ENCODE assay signal across 8 cellular contexts in the genomic region with DNA sequence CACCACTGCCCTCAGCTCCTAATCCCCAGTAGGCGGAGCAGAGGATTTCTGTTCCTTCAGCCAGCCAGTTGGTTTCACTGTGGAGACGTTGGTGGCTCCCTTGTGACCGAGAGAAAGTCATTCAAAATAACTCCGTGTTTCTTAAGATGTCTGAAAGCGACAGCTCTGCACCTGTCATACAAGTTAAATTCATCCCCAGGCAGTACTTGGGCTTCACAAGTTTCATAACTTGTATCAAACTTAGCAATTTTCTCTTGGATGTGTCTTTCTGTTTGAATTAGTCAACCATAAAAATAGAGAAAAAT. TPM values are rescaled to one million over a fixed set of nuclear protein-coding genes. Genes with fewer than 3 reads are reported as not detected.
DNase-seq lines count a peak whose midpoint lies in the region; ATAC-seq, FAIRE-seq and TF ChIP-seq lines count a peak whose summit lies in the region.

No MANE protein-coding gene starts in this region.

- TF ChIP-seq EP300 in H1 (IDR thresholded peaks at IDR 0.05; ENCODE audit: borderline replicate concordance in 1 of 2, low read depth in 2 of 2, low read length in 2 of 2), result no peak

- H3K4ac ChIP-seq in H1 (replicated peaks; ENCODE audit: insufficient read length, low read depth, low read length) (no peak overlapping the region), trophoblast cell (ENCODE audit: low read depth, low read length) (no peak overlapping the region)

- H3K4me2 ChIP-seq in H1 (ENCODE audit: insufficient read depth in 1 of 2, low read depth in 2 of 2, low read length in 2 of 2), result peak overlapping the region; percentile 77 to 97
- H3K4me2 ChIP-seq in trophoblast cell (ENCODE audit: low read length), result peak overlapping the region; percentile 61

- H3K79me1 ChIP-seq in H1 (ENCODE audit: low read depth, low read length) (no peaks in the 10 kb centered on the region), trophoblast cell (ENCODE audit: low read length) (peaks cover 4% of the 10 kb centered on the region)

- H2AFZ ChIP-seq in H1 (ENCODE audit: low read length) (peak overlapping the region; percentile 98), trophoblast cell (ENCODE audit: insufficient read depth, low read length, poor library complexity) (peak overlapping the region; percentile 43)

- H2BK15ac ChIP-seq in H1 (ENCODE audit: low read length), result peak overlapping the region; percentile 88; the same call in 1 of the 2 replicates

- peak; percentile 65 for ATAC-seq in GM19455 (IDR thresholded peaks at IDR 0.05; ENCODE audit: unreplicated experiment)
- ATAC-seq in HG03460 (IDR thresholded peaks at IDR 0.05; ENCODE audit: unreplicated experiment), result peak; percentile 29
- no peak for ATAC-seq in HG03521 (IDR thresholded peaks at IDR 0.05; ENCODE audit: unreplicated experiment)

- peak overlapping the region; percentile 47 for H3K4me3 ChIP-seq in AG10803 (ENCODE audit: low read length)
- H3K4me3 ChIP-seq in H1 (ENCODE audit: extremely low read depth in 1 of 4, insufficient read depth in 2 of 4, low read depth in 3 of 4, low read length in 4 of 4), result peak overlapping the region; percentile 44 to 78 (median 70)
- H3K4me3 ChIP-seq in trophoblast cell (ENCODE audit: low read depth, low read length), result no peak overlapping the region

- POLR2A ChIA-PET in H1 (lab: Charles Lee; ENCODE audit: partially characterized antibody), result interaction anchor here (1.0 to 2.2 kb wide), 4 partner anchors 15 to 207 kb away, joined by 4 to 10 read pairs (median 6); a partner anchor contains a TSS

- H4K12ac ChIP-seq in trophoblast cell (ENCODE audit: low read depth, low read length), result no peak overlapping the region

- no peak overlapping the region for H4K91ac ChIP-seq in H1 (replicated peaks; ENCODE audit: insufficient read length, low read length)
- no peak overlapping the region for H4K91ac ChIP-seq in trophoblast cell (ENCODE audit: low read depth, low read length)

- TF ChIP-seq CTCF in AG10803 (conservative IDR thresholded peaks at IDR 0.05; ENCODE audit: low read length), result peak; percentile 62
- no peak for TF ChIP-seq CTCF in H1 (IDR thresholded peaks at IDR 0.05; ENCODE audit: control extremely low read depth in 1 of 3, insufficient read depth in 1 of 3, low read depth in 1 of 3, low read length in 3 of 3)

- no peaks in the 10 kb centered on the region for H3K79me2 ChIP-seq in H1 (ENCODE audit: control insufficient read depth in 1 of 2, insufficient read depth in 2 of 2, low read length in 2 of 2)
- H3K79me2 ChIP-seq in trophoblast cell (ENCODE audit: control insufficient read depth, insufficient read depth, low read length, poor library complexity), result peaks cover 5% of the 10 kb centered on the region

- peak; percentile 65 for FAIRE-seq in H1 (lab: Jason Lieb, UNC)

- H3K9ac ChIP-seq in H1 (replicated peaks in 1 of 4; ENCODE audit: extremely low read depth in 1 of 4, low read depth in 3 of 4, low read length in 3 of 4) (peak overlapping the region in 2 of 4 experiments; percentile 48 to 51; a peak in 2 of 7 replicates), trophoblast cell (ENCODE audit: low read length) (no peak overlapping the region)

- H3K27me3 ChIP-seq in H1 (replicated peaks in 1 of 4; ENCODE audit: control insufficient read depth in 3 of 4, extremely low read depth in 1 of 4, insufficient read depth in 3 of 4, low read length in 3 of 4) (peaks cover 22 to 57% (median 40%) of the 10 kb centered on the region in 4 experiments), trophoblast cell (ENCODE audit: insufficient read depth, low read length) (no peaks in the 10 kb centered on the region)

- H2BK5ac ChIP-seq in H1 (ENCODE audit: low read depth, low read length), result no peak overlapping the region
- H2BK5ac ChIP-seq in trophoblast cell (ENCODE audit: low read depth, low read length, poor library complexity), result no peak overlapping the region

- H4K20me1 ChIP-seq in H1 (replicated peaks in 1 of 2; ENCODE audit: control insufficient read depth in 1 of 2, insufficient read depth in 2 of 2, low read length in 2 of 2), result peaks cover 0 to 13% of the 10 kb centered on the region in 2 experiments

- CTCF ChIA-PET in H1 (lab: Charles Lee; ENCODE audit: partially characterized antibody), result interaction anchor here (0.6 to 4.1 kb wide), 29 partner anchors 8 to 318 kb away, joined by 3 to 57 read pairs (median 7); a partner anchor contains a TSS

- no peak overlapping the region for H3K56ac ChIP-seq in H1 (replicated peaks; ENCODE audit: insufficient read length, low read depth, low read length)

- DNase-seq in AG10803 (ENCODE audit: low read depth) (no peak), H1 (ENCODE audit: low read depth in 1 of 2, low spot score in 2 of 2) (no peak), trophoblast cell (no peak), ecto neural progenitor cell (ENCODE audit: low spot score) (no peak)
- DNase-seq in stimulated activated naive CD4-positive, alpha-beta T cell (lab: John Stamatoyannopoulos, UW), result no peak

- H2AK5ac ChIP-seq in H1 (ENCODE audit: low read depth, low read length) (no peak overlapping the region), trophoblast cell (ENCODE audit: low read length) (no peak overlapping the region)

- H3K4me1 ChIP-seq in H1 (replicated peaks in 1 of 4; ENCODE audit: control insufficient read depth in 3 of 4, insufficient read depth in 4 of 4, low read length in 3 of 4), result peaks cover 3 to 11% (median 5%) of the 10 kb centered on the region in 4 experiments; a peak in 6 of 7 replicates
- peaks cover 4 to 12% of the 10 kb centered on the region in 2 experiments for H3K4me1 ChIP-seq in trophoblast cell (ENCODE audit: control insufficient read depth in 1 of 2, insufficient read depth in 2 of 2, low read length in 2 of 2)

- peaks cover 18% of the 10 kb centered on the region; the same call in 1 of the 2 replicates for H3K23me2 ChIP-seq in H1 (ENCODE audit: low read depth, low read length)

- H4K5ac ChIP-seq in H1 (ENCODE audit: insufficient read length, low read depth, low read length), result no peak overlapping the region

- H3K27ac ChIP-seq in H1 (ENCODE audit: low read depth, low read length) (no peak overlapping the region), trophoblast cell (ENCODE audit: low read depth, low read length) (no peak overlapping the region)

- TF ChIP-seq RAD21 in H1 (IDR thresholded peaks at IDR 0.05 in 1 of 2, conservative IDR thresholded peaks at IDR 0.05 in 1 of 2; ENCODE audit: low read depth in 2 of 2, low read length in 2 of 2), result no peak

- H4K8ac ChIP-seq in H1 (ENCODE audit: extremely low read depth, insufficient read depth, low read length), result no peak overlapping the region
- no peak overlapping the region for H4K8ac ChIP-seq in trophoblast cell (ENCODE audit: low read depth, low read length)

- H3K14ac ChIP-seq in H1 (ENCODE audit: insufficient read length) (no peak overlapping the region), trophoblast cell (ENCODE audit: low read length) (no peak overlapping the region)

- no peak for TF ChIP-seq POLR2A in H1 (IDR thresholded peaks at IDR 0.05; ENCODE audit: control extremely low read depth in 1 of 2, low read depth in 2 of 2, low read length in 2 of 2)

- H2BK120ac ChIP-seq in H1 (replicated peaks; ENCODE audit: low read depth, low read length), result peak overlapping the region; percentile 87
- no peak overlapping the region for H2BK120ac ChIP-seq in trophoblast cell (ENCODE audit: insufficient read depth, low read length, poor library complexity)

- no peaks in the 10 kb centered on the region for H3K9me3 ChIP-seq in H1 (ENCODE audit: insufficient read depth in 2 of 2, low read depth in 1 of 2, low read length in 1 of 2)
- H3K9me3 ChIP-seq in trophoblast cell (ENCODE audit: insufficient read depth, low read depth, low read length), result peaks cover 4% of the 10 kb centered on the region

- WGBS in H1 (ENCODE audit: extremely low coverage in 1 of 2, insufficient coverage in 1 of 2, insufficient read length in 1 of 2, insufficient replicate concordance in 2 of 2, low coverage in 1 of 2, low lambda C conversion rate in 2 of 2, missing lambda C conversion rate in 1 of 2), 2 experiments, result 6% methylated on average over 5 of the region's 5 CpGs; no CpG with 5 or more reads in 1 of the 2 experiments
- WGBS in trophoblast cell (ENCODE audit: extremely low coverage, insufficient coverage, insufficient read length), result no CpG with 5 or more reads among the region's 5 CpGs

- H3K18ac ChIP-seq in H1 (ENCODE audit: extremely low read depth, low read length), result no peak overlapping the region
- H3K18ac ChIP-seq in trophoblast cell (ENCODE audit: low read length), result no peak overlapping the region

- H2BK12ac ChIP-seq in H1 (ENCODE audit: low read depth, low read length), result no peak overlapping the region
- H2BK12ac ChIP-seq in trophoblast cell (ENCODE audit: low read length), result no peak overlapping the region

- H3K36me3 ChIP-seq in H1 (ENCODE audit: control insufficient read depth in 2 of 4, insufficient read depth in 4 of 4, low read length in 3 of 4), result no peaks in the 10 kb centered on the region; a peak in 1 of 8 replicates
- H3K36me3 ChIP-seq in trophoblast cell (ENCODE audit: control insufficient read depth in 1 of 2, insufficient read depth in 2 of 2, low read length in 2 of 2), result peaks cover 13% of the 10 kb centered on the region in 2 experiments

- no peak overlapping the region for H2BK20ac ChIP-seq in H1 (ENCODE audit: low read length)

- H3K23ac ChIP-seq in H1 (ENCODE audit: insufficient read length) (no peak overlapping the region), trophoblast cell (ENCODE audit: low read length) (no peak overlapping the region)

RNA-seq across cellular contexts. Expression of a gene that starts 0.4 kb away (rescaled TPM):
- total RNA-seq in H1 (2021; fragmentation: NEBNext Ultra II Directional; extraction: Animal tissue kit (Norgen Biotek cat#: 25700)), result 0.31 and 0.88 TPM in 2 replicates
- polyA plus RNA-seq in H1 (2011; rRNA removed), result 0.11 and 0.20 TPM in 2 replicates
- 0.06 TPM for polyA plus RNA-seq in H1 (2011; cell fraction: cytosol; rRNA removed)
- polyA plus RNA-seq in H1 (2011; cell fraction: nucleus; rRNA removed), result 0.07 TPM
- 0.10 to 0.80 TPM (median 0.17 TPM) in 4 replicates for polyA plus RNA-seq in H1 (2012, experiment 1 of 2)
- polyA plus RNA-seq in H1 (2012, experiment 2 of 2), result not detected
- polyA plus RNA-seq in H1 (2013, experiment 1 of 2), result 0.10 TPM
- polyA plus RNA-seq in H1 (2013, experiment 2 of 2), result 0.15 TPM
- not detected in 2 replicates for polyA minus RNA-seq in H1 (2011; rRNA and poly(A)+ RNA removed)
- not detected for polyA minus RNA-seq in H1 (2011; cell fraction: cytosol; rRNA and poly(A)+ RNA removed)
- polyA minus RNA-seq in H1 (2011; cell fraction: nucleus; rRNA and poly(A)+ RNA removed), result 2.1 TPM
- 43.3 and 45.4 TPM in 2 replicates for polyA plus RNA-seq in trophoblast cell (2013)

RNA-seq across cellular contexts. Expression of a gene that starts 14.9 kb away (rescaled TPM):
- total RNA-seq in H1 (2021; fragmentation: NEBNext Ultra II Directional; extraction: Animal tissue kit (Norgen Biotek cat#: 25700)), result not detected in 2 replicates
- not detected in 2 replicates for polyA plus RNA-seq in H1 (2011; rRNA removed)
- not detected for polyA plus RNA-seq in H1 (2011; cell fraction: cytosol; rRNA removed)
- not detected for polyA plus RNA-seq in H1 (2011; cell fraction: nucleus; rRNA removed)
- not detected in 4 replicates for polyA plus RNA-seq in H1 (2012, experiment 1 of 2)
- not detected for polyA plus RNA-seq in H1 (2012, experiment 2 of 2)
- not detected for polyA plus RNA-seq in H1 (2013, experiment 1 of 2)
- not detected for polyA plus RNA-seq in H1 (2013, experiment 2 of 2)
- polyA minus RNA-seq in H1 (2011; rRNA and poly(A)+ RNA removed), result not detected in 2 replicates
- polyA minus RNA-seq in H1 (2011; cell fraction: cytosol; rRNA and poly(A)+ RNA removed), result not detected
- polyA minus RNA-seq in H1 (2011; cell fraction: nucleus; rRNA and poly(A)+ RNA removed), result not detected
- polyA plus RNA-seq in trophoblast cell (2013), result 0.47 and 0.58 TPM in 2 replicates

RNA-seq across cellular contexts. Expression of a gene that starts 15.3 kb away (rescaled TPM):
- 0.69 and 0.73 TPM in 2 replicates for total RNA-seq in H1 (2021; fragmentation: NEBNext Ultra II Directional; extraction: Animal tissue kit (Norgen Biotek cat#: 25700))
- 0.51 and 0.91 TPM in 2 replicates for polyA plus RNA-seq in H1 (2011; rRNA removed)
- 0.52 TPM for polyA plus RNA-seq in H1 (2011; cell fraction: cytosol; rRNA removed)
- polyA plus RNA-seq in H1 (2011; cell fraction: nucleus; rRNA removed), result 0.50 TPM
- polyA plus RNA-seq in H1 (2012, experiment 1 of 2), result 0.21 to 0.46 TPM (median 0.37 TPM) in 3 of 4 replicates, not detected in the other
- polyA plus RNA-seq in H1 (2012, experiment 2 of 2), result 0.56 TPM
- polyA plus RNA-seq in H1 (2013, experiment 1 of 2), result 0.85 TPM
- polyA plus RNA-seq in H1 (2013, experiment 2 of 2), result 0.77 TPM
- not detected in 2 replicates for polyA minus RNA-seq in H1 (2011; rRNA and poly(A)+ RNA removed)
- polyA minus RNA-seq in H1 (2011; cell fraction: cytosol; rRNA and poly(A)+ RNA removed), result 1.1 TPM
- polyA minus RNA-seq in H1 (2011; cell fraction: nucleus; rRNA and poly(A)+ RNA removed), result 3.7 TPM
- polyA plus RNA-seq in trophoblast cell (2013), result 9.6 and 11.0 TPM in 2 replicates
